In the genomic region with DNA sequence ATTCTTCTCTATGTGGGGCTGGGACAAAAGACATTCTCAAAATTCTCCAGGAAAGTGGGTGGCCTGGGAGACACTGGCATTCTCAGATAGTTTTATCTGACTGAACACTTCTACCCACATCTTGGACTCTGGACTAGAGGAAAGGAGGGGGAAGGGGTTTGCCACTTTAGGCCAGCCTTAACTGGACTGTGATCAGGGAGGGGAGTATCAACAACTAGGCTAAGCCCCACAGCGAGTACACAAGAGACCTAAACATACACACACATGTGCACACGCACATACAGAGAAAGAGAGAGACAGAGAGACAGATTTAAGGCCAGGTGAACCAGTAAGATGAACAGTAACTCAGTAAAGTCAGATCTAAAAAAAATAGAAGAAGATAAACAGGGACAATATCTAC, we compare ENCODE assay signal across 9 cellular contexts. TPM values are rescaled to one million over a fixed set of nuclear protein-coding genes. Genes with fewer than 3 reads are reported as not detected.
DNase-seq lines count a peak whose midpoint lies in the region; ATAC-seq, FAIRE-seq and TF ChIP-seq lines count a peak whose summit lies in the region.
"Had no signal": no experiment of that assay in that cellular context is flagged by ENCODE, and none has a peak within 500 bp of the region (broad histone marks: within the 10 kb centered on the region; RNA-seq: fewer than 3 reads in every experiment).

No MANE protein-coding gene starts in this region.

- CTCF ChIA-PET in MCF 10A (lab: Yijun Ruan, JAX) (interaction anchor here (0.8 to 2.0 kb wide), 4 partner anchors 13 to 151 kb away, joined by 3 to 7 read pairs (median 4); no protein-coding TSS in a partner anchor), SK-N-SH (lab: Yijun Ruan, JAX) (interaction anchor here (2.1 to 6.8 kb wide), 2 partner anchors 8 to 48 kb away, joined by 12 to 40 read pairs; partner anchors contain the start of gene TNFAIP8L2)

- ATAC-seq in thoracic aorta (ENCODE audit: insufficient number of reproducible peaks, low FRiP score, low read depth): no peak
- no peak for ATAC-seq in foreskin keratinocyte

- DNase-seq in breast epithelium (ENCODE audit: low spot score in 2 of 2): no peak
- no peak for DNase-seq in MCF 10A (ENCODE audit: unreplicated experiment)
- DNase-seq in kidney: no peak
- DNase-seq in thoracic aorta (ENCODE audit: low spot score): no peak
- DNase-seq in foreskin keratinocyte: no peak
- DNase-seq in SK-N-SH: no peak
- DNase-seq: AML-193; effector CD8-positive, alpha-beta T cell; stimulated activated CD4-positive, alpha-beta T cell treated with anti-CD3 and anti-CD28 coated beads, Interleukin-4, amount 100 ng/mL, for 1 hour had no signal

- H4K20me1 ChIP-seq in SK-N-SH (ENCODE audit: insufficient read depth): no peaks in the 10 kb centered on the region

- no peak for TF ChIP-seq CTCF in breast epithelium (IDR thresholded peaks at IDR 0.05)
- no peak for TF ChIP-seq CTCF in MCF 10A (IDR thresholded peaks at IDR 0.05; ENCODE audit: unreplicated experiment)
- no peak for TF ChIP-seq CTCF in kidney (IDR thresholded peaks at IDR 0.05; ENCODE audit: borderline replicate concordance, extremely low read depth, insufficient read depth)
- TF ChIP-seq CTCF in thoracic aorta (IDR thresholded peaks at IDR 0.05): no peak
- TF ChIP-seq CTCF in foreskin keratinocyte (conservative IDR thresholded peaks at IDR 0.05): no peak
- no peak for TF ChIP-seq CTCF in SK-N-SH (IDR thresholded peaks at IDR 0.05)

- H3K4me1 Mint-ChIP-seq in MCF 10A (ENCODE audit: insufficient read depth, unreplicated experiment): peaks cover 10% of the 10 kb centered on the region

- no peak overlapping the region for H3K4me3 Mint-ChIP-seq in MCF 10A (ENCODE audit: unreplicated experiment)

- H3K27me3 ChIP-seq in breast epithelium (no peaks in the 10 kb centered on the region), thoracic aorta (replicated peaks; ENCODE audit: insufficient read depth) (no peaks in the 10 kb centered on the region), foreskin keratinocyte (peaks cover 19% of the 10 kb centered on the region), SK-N-SH (ENCODE audit: insufficient read depth) (no peaks in the 10 kb centered on the region)

- POLR2A ChIA-PET in MCF 10A (lab: Yijun Ruan, JAX): interaction anchor here (0.8 to 1.2 kb wide), 5 partner anchors 13 to 142 kb away, joined by 3 to 5 read pairs (median 3); no protein-coding TSS in a partner anchor
- POLR2A ChIA-PET in SK-N-SH (lab: Yijun Ruan, JAX): no interaction called here

- intact Hi-C loops in breast epithelium (cut with DNase I; ENCODE audit: low total_unique reads): no loop called here
- intact Hi-C loops in MCF 10A (cut with micrococcal nuclease): no loop called here
- intact Hi-C loops in kidney (cut with DNase I): no loop called here

- H2AFZ ChIP-seq in SK-N-SH (ENCODE audit: low read depth): no peak overlapping the region

- peaks cover 0 to 5% of the 10 kb centered on the region in 2 donors for H3K4me1 ChIP-seq in breast epithelium
- H3K4me1 ChIP-seq in kidney (ENCODE audit: control insufficient read depth in 1 of 2, insufficient read depth in 1 of 2, low read depth in 1 of 2, low read length in 2 of 2): peaks cover 16 to 28% of the 10 kb centered on the region in 2 donors
- peaks cover 11 to 36% of the 10 kb centered on the region in 2 donors for H3K4me1 ChIP-seq in thoracic aorta (ENCODE audit: control insufficient read depth in 1 of 2, low read depth in 2 of 2)
- H3K4me1 ChIP-seq in foreskin keratinocyte: no peaks in the 10 kb centered on the region
- H3K4me1 ChIP-seq in SK-N-SH (ENCODE audit: control insufficient read depth in 1 of 2, insufficient read depth in 2 of 2, low read depth in 1 of 2, low read length in 1 of 2): peaks cover 0 to 21% of the 10 kb centered on the region in 2 experiments; a peak in 1 of 4 replicates

- H3K9ac ChIP-seq in kidney (ENCODE audit: low read length in 2 of 2): peak overlapping the region; percentile 73 to 78
- H3K9ac ChIP-seq in SK-N-SH: no peak overlapping the region

- 100% methylated on average over 2 of the region's 2 CpGs for WGBS in SK-N-SH (ENCODE audit: low lambda C conversion rate)

- no peaks in the 10 kb centered on the region for H3K9me2 ChIP-seq in SK-N-SH

- no peak overlapping the region for H3K4me3 ChIP-seq in breast epithelium
- peak overlapping the region; percentile 68 to 81 for H3K4me3 ChIP-seq in kidney (ENCODE audit: low read length in 2 of 2)
- H3K4me3 ChIP-seq in thoracic aorta: no peak overlapping the region
- H3K4me3 ChIP-seq in SK-N-SH (ENCODE audit: low read depth in 2 of 2, low read length in 1 of 2): no peak overlapping the region

- FAIRE-seq in kidney (lab: Jason Lieb, UNC): peak; percentile 17

- H3K79me2 ChIP-seq in SK-N-SH (ENCODE audit: insufficient read depth): no peaks in the 10 kb centered on the region

- no peak overlapping the region; the same call in 1 of the 2 replicates for H3K4me2 ChIP-seq in SK-N-SH

- no peaks in the 10 kb centered on the region for H3K36me3 Mint-ChIP-seq in MCF 10A (ENCODE audit: insufficient read depth, unreplicated experiment)

- no peak for TF ChIP-seq EP300 in SK-N-SH (IDR thresholded peaks at IDR 0.05; ENCODE audit: borderline replicate concordance in 1 of 2, low read depth in 1 of 2, low read length in 1 of 2)

- no peaks in the 10 kb centered on the region for H3K27me3 Mint-ChIP-seq in MCF 10A (ENCODE audit: insufficient read depth, unreplicated experiment)

- no peaks in the 10 kb centered on the region for H3K9me3 Mint-ChIP-seq in MCF 10A (ENCODE audit: unreplicated experiment)

- no peaks in the 10 kb centered on the region for H3F3A ChIP-seq in SK-N-SH (replicated peaks; ENCODE audit: insufficient read depth)

- H3K9me3 ChIP-seq in breast epithelium: no peaks in the 10 kb centered on the region
- H3K9me3 ChIP-seq in kidney (ENCODE audit: control insufficient read depth in 1 of 2, low read length in 2 of 2): no peaks in the 10 kb centered on the region
- H3K9me3 ChIP-seq in thoracic aorta: no peaks in the 10 kb centered on the region
- H3K9me3 ChIP-seq in SK-N-SH: no peaks in the 10 kb centered on the region

- BruUV-seq in MCF 10A (replicated peaks; lab: Mats Ljungman, UMichigan): no TSS peak

- no peak for TF ChIP-seq POLR2A in breast epithelium (IDR thresholded peaks at IDR 0.05)

- H3K36me3 ChIP-seq in breast epithelium: no peaks in the 10 kb centered on the region
- H3K36me3 ChIP-seq in kidney (ENCODE audit: control insufficient read depth in 1 of 2, insufficient read depth in 2 of 2, low read length in 2 of 2): no peaks in the 10 kb centered on the region
- H3K36me3 ChIP-seq in thoracic aorta: no peaks in the 10 kb centered on the region
- no peaks in the 10 kb centered on the region for H3K36me3 ChIP-seq in SK-N-SH (replicated peaks in 1 of 2; ENCODE audit: control insufficient read depth in 1 of 2, insufficient read depth in 2 of 2, low read length in 1 of 2)

- no peak for TF ChIP-seq RAD21 in SK-N-SH (IDR thresholded peaks at IDR 0.05; ENCODE audit: low read length)

- H3K27ac Mint-ChIP-seq in MCF 10A (ENCODE audit: low read depth, unreplicated experiment): no peak overlapping the region

- H3K27ac ChIP-seq in breast epithelium (peak overlapping the region; percentile 81 to 84), kidney (ENCODE audit: low read depth in 2 of 2, low read length in 2 of 2) (peak overlapping the region; percentile 78 to 81), thoracic aorta (peak overlapping the region; percentile 66 to 81), foreskin keratinocyte (no peak overlapping the region), SK-N-SH (ENCODE audit: low read depth in 2 of 2, low read length in 1 of 2) (no peak overlapping the region)

RNA-seq across cellular contexts. Expression of gene SEMA6C, which starts 1.3 kb away (rescaled TPM):
- 1 to 10 TPM; 2.9 to 6.4 (median 5.2) TPM for total RNA-seq in breast epithelium
- 2.3 and 9.5 TPM in 2 replicates for total RNA-seq in MCF 10A (2022)
- total RNA-seq in kidney: 7.6 TPM
- 17.4 TPM for polyA plus RNA-seq in kidney (ENCODE audit: insufficient read depth, low read depth, low replicate concordance)
- total RNA-seq in thoracic aorta: 1 to 10 TPM; 6.3 to 6.8 TPM
- 0.99 and 1.2 TPM in 2 replicates for total RNA-seq in foreskin keratinocyte
- 0.64 and 1.7 TPM in 2 replicates for polyA plus RNA-seq in foreskin keratinocyte
- polyA plus RNA-seq in SK-N-SH (2012; rRNA removed): 3.1 and 4.0 TPM in 2 replicates
- 1.9 and 2.8 TPM in 2 replicates for polyA plus RNA-seq in SK-N-SH (2012; cell fraction: cytosol; rRNA removed)
- polyA plus RNA-seq in SK-N-SH (2012; cell fraction: nucleus; rRNA removed): 17.3 and 19.6 TPM in 2 replicates

RNA-seq across cellular contexts. Expression of gene TNFAIP8L2, which starts 8.8 kb away (rescaled TPM):
- total RNA-seq in breast epithelium: 1 to 10 TPM; 5.6 to 6.9 (median 5.7) TPM
- not detected in 2 replicates for total RNA-seq in MCF 10A (2022)
- 6.3 TPM for total RNA-seq in kidney
- polyA plus RNA-seq in kidney (ENCODE audit: insufficient read depth, low read depth, low replicate concordance): 1.8 TPM
- total RNA-seq in thoracic aorta: 10 to 100 TPM in 1 of 2 donors, 1 to 10 TPM in 1; 3.9 to 14.1 TPM
- not detected in 2 replicates for total RNA-seq in foreskin keratinocyte
- not detected in 2 replicates for polyA plus RNA-seq in foreskin keratinocyte
- polyA plus RNA-seq in SK-N-SH (2012; rRNA removed): not detected in 2 replicates
- not detected in 2 replicates for polyA plus RNA-seq in SK-N-SH (2012; cell fraction: cytosol; rRNA removed)
- polyA plus RNA-seq in SK-N-SH (2012; cell fraction: nucleus; rRNA removed): 0.07 TPM in 1 of 2 replicates, not detected in the other

RNA-seq across cellular contexts. Expression of gene LYSMD1, which starts 18.0 kb away (rescaled TPM):
- 10 to 100 TPM; 11.7 to 17.0 (median 14.8) TPM for total RNA-seq in breast epithelium
- total RNA-seq in MCF 10A (2022): 14.4 and 22.3 TPM in 2 replicates
- total RNA-seq in kidney: 7.9 TPM
- polyA plus RNA-seq in kidney (ENCODE audit: insufficient read depth, low read depth, low replicate concordance): 9.1 TPM
- total RNA-seq in thoracic aorta: 1 to 10 TPM; 5.6 to 8.7 TPM
- total RNA-seq in foreskin keratinocyte: 5.3 and 6.1 TPM in 2 replicates
- 2.6 and 3.6 TPM in 2 replicates for polyA plus RNA-seq in foreskin keratinocyte
- polyA plus RNA-seq in SK-N-SH (2012; rRNA removed): 4.5 and 5.1 TPM in 2 replicates
- 3.7 and 4.4 TPM in 2 replicates for polyA plus RNA-seq in SK-N-SH (2012; cell fraction: cytosol; rRNA removed)
- 7.1 and 7.3 TPM in 2 replicates for polyA plus RNA-seq in SK-N-SH (2012; cell fraction: nucleus; rRNA removed)

RNA-seq across cellular contexts. Expression of gene SCNM1, which starts 18.3 kb away (rescaled TPM):
- 10 to 100 TPM; 14.9 to 23.8 (median 23.6) TPM for total RNA-seq in breast epithelium
- total RNA-seq in MCF 10A (2022): 88.5 and 93.0 TPM in 2 replicates
- total RNA-seq in kidney: 33.4 TPM
- 57.7 TPM for polyA plus RNA-seq in kidney (ENCODE audit: insufficient read depth, low read depth, low replicate concordance)
- total RNA-seq in thoracic aorta: 10 to 100 TPM; 19.1 to 27.7 TPM
- total RNA-seq in foreskin keratinocyte: 48.1 and 48.7 TPM in 2 replicates
- 55.5 and 57.7 TPM in 2 replicates for polyA plus RNA-seq in foreskin keratinocyte
- 23.4 and 27.8 TPM in 2 replicates for polyA plus RNA-seq in SK-N-SH (2012; rRNA removed)
- 19.6 and 20.7 TPM in 2 replicates for polyA plus RNA-seq in SK-N-SH (2012; cell fraction: cytosol; rRNA removed)
- 61.7 and 92.2 TPM in 2 replicates for polyA plus RNA-seq in SK-N-SH (2012; cell fraction: nucleus; rRNA removed)

RNA-seq across cellular contexts. Expression of gene TMOD4, which starts 28.1 kb away (rescaled TPM):
- total RNA-seq in breast epithelium: under 1 TPM in 1 of 3 donors, not detected in 2; 0.73 TPM
- 1.1 TPM in 1 of 2 replicates, not detected in the other for total RNA-seq in MCF 10A (2022)
- total RNA-seq in kidney: 0.66 TPM
- 0.65 TPM for polyA plus RNA-seq in kidney (ENCODE audit: insufficient read depth, low read depth, low replicate concordance)
- not detected for total RNA-seq in thoracic aorta
- 0.65 and 0.88 TPM in 2 replicates for total RNA-seq in foreskin keratinocyte
- polyA plus RNA-seq in foreskin keratinocyte: 0.29 and 0.45 TPM in 2 replicates
- polyA plus RNA-seq in SK-N-SH (2012; rRNA removed): 0.57 and 0.59 TPM in 2 replicates
- 0.20 and 0.37 TPM in 2 replicates for polyA plus RNA-seq in SK-N-SH (2012; cell fraction: cytosol; rRNA removed)
- 1.7 and 2.0 TPM in 2 replicates for polyA plus RNA-seq in SK-N-SH (2012; cell fraction: nucleus; rRNA removed)

Comparison
In these comparisons a context has a peak if more than half of its experiments do, and no peak if none do; other contexts are left out.
1. H3K27ac ChIP-seq: peak in breast epithelium (2 of 2), kidney (2 of 2) and thoracic aorta (2 of 2); none in foreskin keratinocyte (single experiment) and SK-N-SH (0 of 2).
2. H3K4me3 ChIP-seq: peak in kidney (2 of 2); none in breast epithelium (0 of 3), thoracic aorta (single experiment) and SK-N-SH (0 of 2).